In the genomic region with DNA sequence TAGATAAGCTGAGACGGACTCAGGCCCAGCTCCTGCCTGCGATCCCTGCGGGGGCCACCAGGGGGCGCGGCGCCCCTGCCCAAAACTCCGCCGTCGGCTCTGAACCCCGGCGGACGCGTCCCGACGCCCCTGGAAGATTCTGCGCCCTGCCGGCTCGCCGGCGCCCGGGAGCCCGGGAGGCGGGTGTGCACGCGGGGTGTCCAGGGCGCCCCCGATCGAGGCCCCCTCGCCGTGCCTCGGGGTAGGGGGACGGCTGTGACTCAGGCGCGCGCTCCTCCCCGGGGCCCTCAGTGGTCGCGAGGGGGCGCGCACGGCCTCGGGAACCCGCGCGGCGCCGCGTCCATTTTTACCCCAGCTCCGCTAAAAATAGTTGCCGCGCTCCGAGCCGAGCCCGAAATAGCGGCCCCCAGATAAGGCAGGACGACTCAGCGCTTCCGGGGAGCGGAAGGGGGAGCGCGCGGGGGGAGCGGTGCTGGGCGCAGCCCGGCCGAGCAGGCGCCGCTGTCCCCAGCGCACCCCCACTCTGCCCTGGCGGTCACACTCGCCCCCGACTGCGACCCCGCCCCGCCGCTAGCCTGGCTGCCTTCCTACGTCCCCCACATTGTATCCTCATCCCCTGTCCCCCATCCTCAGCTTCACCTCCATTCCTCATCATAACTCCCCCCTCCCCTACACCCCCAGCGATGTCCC, we compare ENCODE assay signal across 8 cellular contexts. TPM values are rescaled to one million over a fixed set of nuclear protein-coding genes. Genes with fewer than 3 reads are reported as not detected.
DNase-seq lines count a peak whose midpoint lies in the region; ATAC-seq and TF ChIP-seq lines count a peak whose summit lies in the region.

No MANE protein-coding gene starts in this region.

- H3K4me3 ChIP-seq in AG04449 (ENCODE audit: low read depth, low read length) = peak overlapping the region; percentile 61
- H3K4me3 ChIP-seq in colonic mucosa = peak overlapping the region; percentile 65

- ATAC-seq in GM18517 (IDR thresholded peaks at IDR 0.05; ENCODE audit: unreplicated experiment) (peak; percentile 65), HG02981 (IDR thresholded peaks at IDR 0.05; ENCODE audit: unreplicated experiment) (peak; percentile 53), left lobe of liver (peak; percentile 73)

- H3K9ac ChIP-seq in colonic mucosa (ENCODE audit: low read depth in 2 of 2, low read length in 2 of 2) = peak overlapping the region; percentile 13 to 68

- H3K27me3 ChIP-seq in colonic mucosa = no peaks in the 10 kb centered on the region

- H3K27ac ChIP-seq in colonic mucosa = peak overlapping the region; percentile 86

- intact Hi-C loops in colonic mucosa (cut with DNase I) = loop anchor here (2.0 kb wide), 1 partner anchor 39 kb away; no protein-coding TSS in a partner anchor

- CTCF ChIA-PET in AG04449 (lab: Yijun Ruan, JAX) = interaction anchor here (0.5 to 17.3 kb wide), 43 partner anchors 9 to 254 kb away, joined by 3 to 773 read pairs (median 6); partner anchors contain the start of genes ERCC1, FOSB, PPP1R13L and SNRPD2

- H3K4me1 ChIP-seq in colonic mucosa = no peaks in the 10 kb centered on the region

- H3K36me3 ChIP-seq in colonic mucosa = no peaks in the 10 kb centered on the region

- TF ChIP-seq CTCF in AG04449 (IDR thresholded peaks at IDR 0.05; ENCODE audit: insufficient read depth, low read length, missing control alignments) (peak; percentile 85), colonic mucosa (IDR thresholded peaks at IDR 0.05) (peak; percentile 99)

- no peak for DNase-seq in AG04449 (ENCODE audit: low read depth, low spot score)
- DNase-seq in NCI-H345 treated with DMSO at 0.1 percent for 48 hours (lab: John Stamatoyannopoulos, UW; ENCODE audit: unreplicated experiment) = peak; percentile 33
- peak; percentile 87 for DNase-seq in activated CD4-positive, alpha-beta T cell treated with anti-CD3 and anti-CD28 coated beads for 48 hours
- DNase-seq in colonic mucosa = peak; percentile 80
- DNase-seq in left lobe of liver (ENCODE audit: low spot score) = peak; percentile 79
- peak; percentile 76 to 86 for DNase-seq in stimulated activated CD4-positive, alpha-beta T cell treated with anti-CD3 and anti-CD28 coated beads, Interleukin-2, amount 100 ng/mL, for 48 hours

- H3K9me3 ChIP-seq in colonic mucosa = no peaks in the 10 kb centered on the region

- POLR2A ChIA-PET in AG04449 (lab: Yijun Ruan, JAX) = interaction anchor here (0.8 to 1.7 kb wide), 9 partner anchors 9 to 46 kb away, joined by 3 to 26 read pairs (median 5); partner anchors contain the start of gene FOSB

RNA-seq across cellular contexts. Expression of gene ERCC1, which starts 16.0 kb away (rescaled TPM):
- total RNA-seq in colonic mucosa (10 to 100 TPM; 30.0 to 37.3 TPM), left lobe of liver (25.8 TPM)

RNA-seq across cellular contexts. Expression of gene FOSB, which starts 28.1 kb away (rescaled TPM):
- 1 to 10 TPM; 1.5 to 3.4 TPM for total RNA-seq in colonic mucosa
- 0.35 TPM for total RNA-seq in left lobe of liver

RNA-seq across cellular contexts. Expression of gene POLR1G, which starts 33.3 kb away (rescaled TPM):
- total RNA-seq in colonic mucosa (1 to 10 TPM; 2.0 to 8.5 TPM), left lobe of liver (2.2 TPM)

RNA-seq across cellular contexts. Expression of gene PPP1R13L, which starts 34.8 kb away (rescaled TPM):
- total RNA-seq in colonic mucosa = 10 to 100 TPM; 25.9 to 46.2 TPM
- total RNA-seq in left lobe of liver = 8.0 TPM

RNA-seq across cellular contexts. Expression of gene RTN2, which starts 57.1 kb away (rescaled TPM):
- 1 to 10 TPM; 4.9 to 8.4 TPM for total RNA-seq in colonic mucosa
- total RNA-seq in left lobe of liver = 3.0 TPM
